In genomic region chr1:207868252-207868768, GRCh38 we compare ENCODE assay signal across 8 cellular contexts. TPM values are rescaled to one million over a fixed set of nuclear protein-coding genes. Genes with fewer than 3 reads are reported as not detected.
DNase-seq lines count a peak whose midpoint lies in the region; ATAC-seq and TF ChIP-seq lines count a peak whose summit lies in the region.

No MANE protein-coding gene starts in this region.

- H3K27me3 ChIP-seq in H7 (ENCODE audit: control insufficient read depth, insufficient read depth, low read length): peaks cover 19% of the 10 kb centered on the region
- H3K27me3 ChIP-seq in SJSA1 (replicated peaks): no peaks in the 10 kb centered on the region
- H3K27me3 ChIP-seq in duodenal mucosa (ENCODE audit: control insufficient read depth in 1 of 2, insufficient read depth in 2 of 2, low read length in 2 of 2): no peaks in the 10 kb centered on the region
- H3K27me3 ChIP-seq in thoracic aorta (replicated peaks; ENCODE audit: insufficient read depth): no peaks in the 10 kb centered on the region

- intact Hi-C loops in Calu3 (cut with micrococcal nuclease; ENCODE audit: unreplicated experiment): no loop called here

- peaks cover 14% of the 10 kb centered on the region for H3K36me3 Mint-ChIP-seq in Calu3 (ENCODE audit: insufficient read depth, unreplicated experiment)

- DNase-seq in Calu3: peak; percentile 55
- DNase-seq in H7: peak; percentile 82
- DNase-seq in SJSA1 (ENCODE audit: low read depth in 1 of 2, low spot score in 2 of 2): peak in 1 of 2 experiments; percentile 26
- peak; percentile 70 for DNase-seq in medulla oblongata (ENCODE audit: extremely low spot score)
- no peak for DNase-seq in thoracic aorta (ENCODE audit: low spot score)

- no peaks in the 10 kb centered on the region for H3K36me3 ChIP-seq in H7 (replicated peaks; ENCODE audit: control insufficient read depth, insufficient read depth, low read length)
- H3K36me3 ChIP-seq in SJSA1: peaks cover 14% of the 10 kb centered on the region
- H3K36me3 ChIP-seq in duodenal mucosa (ENCODE audit: control insufficient read depth in 1 of 2, insufficient read depth in 2 of 2, low read length in 2 of 2): peaks cover under 1 to 9% of the 10 kb centered on the region in 2 donors
- no peaks in the 10 kb centered on the region for H3K36me3 ChIP-seq in thoracic aorta

- H3K27ac Mint-ChIP-seq in Calu3 (ENCODE audit: unreplicated experiment): peak overlapping the region; percentile 16

- no TSS peak for BruUV-seq in Calu3 (replicated peaks; lab: Mats Ljungman, UMichigan)

- H3K4me3 ChIP-seq in H7 (ENCODE audit: insufficient read depth, low read depth, low read length) (peak overlapping the region; percentile 64), SJSA1 (peak overlapping the region; percentile 91), duodenal mucosa (ENCODE audit: low read depth in 1 of 2, low read length in 2 of 2) (peak overlapping the region; percentile 72 to 77), thoracic aorta (peak overlapping the region; percentile 86)

- peaks cover 27% of the 10 kb centered on the region for H3K4me1 Mint-ChIP-seq in Calu3 (ENCODE audit: low read depth, unreplicated experiment)

- peak overlapping the region; percentile 83 for H3K4me3 Mint-ChIP-seq in Calu3 (ENCODE audit: low read depth, unreplicated experiment)

- no peaks in the 10 kb centered on the region for H3K27me3 Mint-ChIP-seq in Calu3 (ENCODE audit: unreplicated experiment)

- TF ChIP-seq CTCF in Calu3 (IDR thresholded peaks at IDR 0.05; ENCODE audit: unreplicated experiment): no peak
- no peak for TF ChIP-seq CTCF in thoracic aorta (IDR thresholded peaks at IDR 0.05)

- CTCF ChIA-PET in Calu3 (lab: Charles Lee): interaction anchor here (0.7 to 3.3 kb wide), 11 partner anchors 9 to 129 kb away, joined by 3 to 28 read pairs (median 4); no protein-coding TSS in a partner anchor

- H3K4me1 ChIP-seq in SJSA1 (replicated peaks) (peaks cover 15% of the 10 kb centered on the region), duodenal mucosa (ENCODE audit: control insufficient read depth in 1 of 2, insufficient read depth in 2 of 2, low read length in 2 of 2) (peaks cover 46 to 56% of the 10 kb centered on the region in 2 donors), thoracic aorta (ENCODE audit: control insufficient read depth in 1 of 2, low read depth in 2 of 2) (peaks cover 29 to 71% of the 10 kb centered on the region in 2 donors)

- H3K9me3 ChIP-seq in SJSA1 (replicated peaks) (no peaks in the 10 kb centered on the region), duodenal mucosa (ENCODE audit: control insufficient read depth in 1 of 2, low read length in 2 of 2) (no peaks in the 10 kb centered on the region), thoracic aorta (no peaks in the 10 kb centered on the region)

- ATAC-seq in thoracic aorta (ENCODE audit: insufficient number of reproducible peaks, low FRiP score, low read depth) (no peak), GM19463 (IDR thresholded peaks at IDR 0.05; ENCODE audit: unreplicated experiment) (no peak), HG03571 (IDR thresholded peaks at IDR 0.05; ENCODE audit: unreplicated experiment) (no peak)

- H3K27ac ChIP-seq in SJSA1: peak overlapping the region; percentile 45; the same call in 1 of the 2 replicates
- H3K27ac ChIP-seq in duodenal mucosa (ENCODE audit: low read depth, low read length): peak overlapping the region; percentile 91
- peak overlapping the region; percentile 89 to 90 for H3K27ac ChIP-seq in thoracic aorta

- H3K9me3 Mint-ChIP-seq in Calu3 (ENCODE audit: low read depth, unreplicated experiment): no peaks in the 10 kb centered on the region

- peak overlapping the region; percentile 72 to 84 for H3K9ac ChIP-seq in duodenal mucosa (ENCODE audit: low read depth in 1 of 2, low read length in 2 of 2)

RNA-seq across cellular contexts. Expression of gene CD34, which starts 42.6 kb away (rescaled TPM):
- total RNA-seq in Calu3 (2022) (0.24 and 0.34 TPM in 2 replicates), thoracic aorta (10 to 100 TPM; 67.8 to 77.3 TPM)
- not detected in 2 replicates for total RNA-seq in H7 (2014; rRNA removed; shearing (Covaris generic))
- 0.11 and 0.44 TPM in 2 replicates for total RNA-seq in SJSA1 (2014; rRNA removed; shearing (Covaris generic))

Comparison
In these comparisons a context has a peak if more than half of its experiments do, and no peak if none do; other contexts are left out.
1. RNA of gene CD34, which starts 42.6 kb away (total RNA-seq): 67.8 to 77.3 TPM in thoracic aorta; 0.24 to 0.34 TPM in Calu3, 0.11 to 0.44 TPM in SJSA1 and not detected in H7; every median in the first group is over 10 times any median in the second.
2. Peak in every context shown above with its lines, with median percentiles within 50 percentile points of each other: H3K4me3 ChIP-seq and H3K27ac ChIP-seq.